ENCODE assay signal across 13 cellular contexts in the genomic region with DNA sequence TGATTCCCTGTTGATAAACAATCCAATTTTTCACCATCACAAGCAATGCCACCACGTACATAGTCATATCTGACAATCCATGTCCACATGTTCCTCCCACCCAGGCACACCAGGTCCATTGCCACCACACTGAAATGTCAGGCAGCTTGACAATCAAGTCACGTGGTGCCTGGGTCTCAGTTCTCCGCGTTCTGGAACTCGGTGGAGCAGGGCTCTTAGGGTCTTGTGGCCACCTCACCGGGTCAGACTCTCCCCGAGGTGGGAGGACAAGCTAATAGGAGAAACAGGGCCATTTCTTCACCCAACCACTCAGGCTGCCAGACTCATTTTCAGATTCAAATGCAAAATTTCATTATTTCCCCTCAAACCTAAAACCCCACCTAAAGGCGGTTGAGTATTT.
DNase-seq lines count a peak whose midpoint lies in the region; ATAC-seq and TF ChIP-seq lines count a peak whose summit lies in the region.
"Had no signal": no experiment of that assay in that cellular context is flagged by ENCODE, and none has a peak within 500 bp of the region (broad histone marks: within the 10 kb centered on the region; RNA-seq: fewer than 3 reads in every experiment).

No MANE protein-coding gene starts in this region.

- H3K9me3 ChIP-seq in GM23248 (ENCODE audit: low read depth) (no peaks in the 10 kb centered on the region), right lobe of liver (no peaks in the 10 kb centered on the region), gastrocnemius medialis (no peaks in the 10 kb centered on the region)
- no peaks in the 10 kb centered on the region for H3K9me3 ChIP-seq in effector memory CD4-positive, alpha-beta T cell (ENCODE audit: control insufficient read depth, low read length)

- DNase-seq in GM23248: no peak
- no peak for DNase-seq in right lobe of liver
- DNase-seq in gastrocnemius medialis: peak in 1 of 2 donors; percentile 24
- no peak for DNase-seq in effector memory CD4-positive, alpha-beta T cell
- no peak for DNase-seq in NCI-H748 (lab: John Stamatoyannopoulos, UW; ENCODE audit: unreplicated experiment)
- DNase-seq in HuH-7.5 (ENCODE audit: low spot score): no peak
- DNase-seq in HT-29 (ENCODE audit: low spot score): no peak
- DNase-seq: activated CD8-positive, alpha-beta T cell treated with anti-CD3 and anti-CD28 coated beads for 36 hours; activated naive CD8-positive, alpha-beta T cell treated with anti-CD3 and anti-CD28 coated beads, Interleukin-2, amount 10 ng/mL, durations not matched to agents 7 days and 5 days; NCI-H345 had no signal

- in situ Hi-C loops in GM23248 (cut with MboI): no loop called here
- in situ Hi-C loops in gastrocnemius medialis (cut with MboI; ENCODE audit: low sequenced_read_pairs in 4 of 4): no loop called here

- 48 to 49% methylated on average over 8 of the region's 8 CpGs for WGBS in GM23248 (ENCODE audit: low coverage in 1 of 2, low lambda C conversion rate in 2 of 2, missing lambda C conversion rate in 2 of 2), 2 experiments
- WGBS in right lobe of liver (ENCODE audit: insufficient coverage, low coverage, low lambda C conversion rate, missing lambda C conversion rate): 90% methylated on average over 8 of the region's 8 CpGs

- peak overlapping the region; percentile 95 for H2AFZ ChIP-seq in GM23248

- H3K4me2 ChIP-seq in GM23248 (ENCODE audit: unreplicated experiment): peak overlapping the region; percentile 55
- H3K4me2 ChIP-seq: KMS-11 had no signal

- TF ChIP-seq POLR2A in right lobe of liver (IDR thresholded peaks at IDR 0.05) (no peak), gastrocnemius medialis (IDR thresholded peaks at IDR 0.05) (no peak)

- H3K27ac ChIP-seq in GM23248: peak overlapping the region; percentile 90
- peak overlapping the region; percentile 15 to 70 (median 47) for H3K27ac ChIP-seq in right lobe of liver
- peak overlapping the region; percentile 84 to 90 (median 86) for H3K27ac ChIP-seq in gastrocnemius medialis
- H3K27ac ChIP-seq in effector memory CD4-positive, alpha-beta T cell (ENCODE audit: insufficient read depth, low read length, poor library complexity, severe bottlenecking): no peak overlapping the region
- H3K27ac ChIP-seq: KMS-11 had no signal

- TF ChIP-seq CTCF in brain (conservative IDR thresholded peaks at IDR 0.05) (no peak), right lobe of liver (IDR thresholded peaks at IDR 0.05) (no peak), gastrocnemius medialis (IDR thresholded peaks at IDR 0.05 in 4 of 5, conservative IDR thresholded peaks at IDR 0.05 in 1 of 5) (no peak)

- H3K4me1 Mint-ChIP-seq in brain: peaks cover 10% of the 10 kb centered on the region
- H3K4me1 Mint-ChIP-seq: memory B cell had no signal

- peak overlapping the region in 3 of 5 experiments; percentile 75 to 79 (median 77) for H3K4me3 Mint-ChIP-seq in brain
- H3K4me3 Mint-ChIP-seq: activated CD8-positive, alpha-beta T cell treated with anti-CD3 and anti-CD28 coated beads for 36 hours; memory B cell had no signal

- H3K79me2 ChIP-seq in GM23248 (ENCODE audit: insufficient read depth): no peaks in the 10 kb centered on the region

- no peaks in the 10 kb centered on the region for H3K36me3 Mint-ChIP-seq in brain
- H3K36me3 Mint-ChIP-seq: activated naive CD8-positive, alpha-beta T cell treated with anti-CD3 and anti-CD28 coated beads, Interleukin-2, amount 10 ng/mL, durations not matched to agents 7 days and 5 days had no signal

- ATAC-seq in right lobe of liver (no peak), gastrocnemius medialis (peak; percentile 7 to 25)
- ATAC-seq: activated CD8-positive, alpha-beta T cell treated with anti-CD3 and anti-CD28 coated beads for 36 hours had no signal

- peaks cover 5% of the 10 kb centered on the region for H3F3A ChIP-seq in GM23248 (ENCODE audit: insufficient read depth)

- H3K36me3 ChIP-seq in GM23248 (ENCODE audit: low read depth): no peaks in the 10 kb centered on the region
- no peaks in the 10 kb centered on the region for H3K36me3 ChIP-seq in right lobe of liver
- H3K36me3 ChIP-seq in gastrocnemius medialis: no peaks in the 10 kb centered on the region
- no peaks in the 10 kb centered on the region for H3K36me3 ChIP-seq in effector memory CD4-positive, alpha-beta T cell (ENCODE audit: control insufficient read depth, insufficient read depth, low read length)

- H3K27ac Mint-ChIP-seq in brain: peak overlapping the region in 2 of 5 experiments; percentile 94 to 96
- H3K27ac Mint-ChIP-seq: activated CD8-positive, alpha-beta T cell treated with anti-CD3 and anti-CD28 coated beads for 36 hours; activated naive CD8-positive, alpha-beta T cell treated with anti-CD3 and anti-CD28 coated beads, Interleukin-2, amount 10 ng/mL, durations not matched to agents 7 days and 5 days; memory B cell had no signal

- no peaks in the 10 kb centered on the region for H4K20me1 ChIP-seq in GM23248 (ENCODE audit: insufficient read depth)

- H3K4me1 ChIP-seq in GM23248 (ENCODE audit: insufficient read depth) (peaks cover 5% of the 10 kb centered on the region; the same call in 1 of the 2 replicates), right lobe of liver (peaks cover 0 to 9% (median 0%) of the 10 kb centered on the region in 4 donors), gastrocnemius medialis (peaks cover 11 to 15% of the 10 kb centered on the region in 2 donors)
- H3K4me1 ChIP-seq in effector memory CD4-positive, alpha-beta T cell (ENCODE audit: control insufficient read depth, insufficient read depth, low read length, poor library complexity, severe bottlenecking): no peaks in the 10 kb centered on the region

- H3K4me3 ChIP-seq in GM23248 (peak overlapping the region; percentile 59), right lobe of liver (peak overlapping the region in 1 of 3 donors; percentile 35), gastrocnemius medialis (peak overlapping the region; percentile 44 to 60 (median 54))
- H3K4me3 ChIP-seq in effector memory CD4-positive, alpha-beta T cell (ENCODE audit: insufficient read depth, low read depth, low read length, poor library complexity, severe bottlenecking): no peak overlapping the region

- intact Hi-C loops in right lobe of liver (cut with DNase I): no loop called here
- intact Hi-C loops in gastrocnemius medialis (cut with DNase I; ENCODE audit: low total_unique reads): loop anchor here (5.0 kb wide), 1 partner anchor 166 kb away; no protein-coding TSS in a partner anchor

- peak overlapping the region; percentile 87 for H3K9ac ChIP-seq in GM23248
- H3K9ac ChIP-seq: KMS-11 had no signal

- H3K9me3 Mint-ChIP-seq in brain: peaks cover 2 to 28% (median 15%) of the 10 kb centered on the region in 5 experiments
- H3K9me3 Mint-ChIP-seq: activated CD8-positive, alpha-beta T cell treated with anti-CD3 and anti-CD28 coated beads for 36 hours; activated naive CD8-positive, alpha-beta T cell treated with anti-CD3 and anti-CD28 coated beads, Interleukin-2, amount 10 ng/mL, durations not matched to agents 7 days and 5 days had no signal

- no peaks in the 10 kb centered on the region for H3K9me2 ChIP-seq in GM23248 (ENCODE audit: insufficient read depth)

- H3K27me3 ChIP-seq in GM23248 (replicated peaks; ENCODE audit: insufficient read depth) (no peaks in the 10 kb centered on the region), right lobe of liver (no peaks in the 10 kb centered on the region), gastrocnemius medialis (no peaks in the 10 kb centered on the region)
- no peaks in the 10 kb centered on the region for H3K27me3 ChIP-seq in effector memory CD4-positive, alpha-beta T cell (replicated peaks; ENCODE audit: control insufficient read depth, insufficient read depth, low read length, poor library complexity, severe bottlenecking)

- H3K27me3 Mint-ChIP-seq in brain: peaks cover 6% of the 10 kb centered on the region

Comparison
In these comparisons a context has a peak if more than half of its experiments do, and no peak if none do; other contexts are left out.
1. ATAC-seq: peak in gastrocnemius medialis (2 of 2); none in right lobe of liver (0 of 4).